In the genomic region with DNA sequence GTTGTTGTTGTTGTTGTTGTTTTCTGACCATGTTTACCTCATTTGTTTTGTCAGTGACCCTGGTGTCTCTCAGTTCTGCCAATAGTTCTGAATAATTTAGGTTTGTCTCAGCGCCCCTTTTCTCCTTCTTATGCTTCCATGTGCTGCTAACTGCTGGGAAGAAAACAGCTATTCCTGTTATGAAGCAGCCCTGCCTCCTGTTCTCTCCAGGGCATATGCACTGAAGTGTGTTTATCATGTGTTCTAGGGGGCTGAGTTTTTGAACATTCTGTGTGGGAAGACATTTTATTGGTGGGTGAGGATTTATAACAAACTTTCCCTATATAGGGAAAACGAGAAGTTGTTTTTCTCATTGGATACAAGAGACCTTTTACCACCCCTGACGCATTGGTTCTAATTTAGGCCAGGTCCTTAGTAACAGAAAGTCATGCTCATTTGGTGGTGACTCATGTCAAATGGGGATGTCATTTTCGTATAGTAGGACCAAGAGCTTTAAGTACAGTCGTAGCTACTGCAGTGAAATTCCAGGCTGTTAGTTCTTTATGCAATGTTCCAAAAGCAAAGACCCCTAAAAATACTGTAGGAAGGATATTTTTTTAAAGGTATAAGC, we compare ENCODE assay signal across 2 cellular contexts.
TF ChIP-seq lines count a peak whose summit lies in the region.

No MANE protein-coding gene starts in this region.

TF ChIP-seq in IMR-90, 13 proteins besides CTCF, POLR2A, EP300 and RAD21:
- TF ChIP-seq CHD1 (IDR thresholded peaks at IDR 0.05; ENCODE audit: low read depth, low read length) = no peak
- TF ChIP-seq, protein P1, sequence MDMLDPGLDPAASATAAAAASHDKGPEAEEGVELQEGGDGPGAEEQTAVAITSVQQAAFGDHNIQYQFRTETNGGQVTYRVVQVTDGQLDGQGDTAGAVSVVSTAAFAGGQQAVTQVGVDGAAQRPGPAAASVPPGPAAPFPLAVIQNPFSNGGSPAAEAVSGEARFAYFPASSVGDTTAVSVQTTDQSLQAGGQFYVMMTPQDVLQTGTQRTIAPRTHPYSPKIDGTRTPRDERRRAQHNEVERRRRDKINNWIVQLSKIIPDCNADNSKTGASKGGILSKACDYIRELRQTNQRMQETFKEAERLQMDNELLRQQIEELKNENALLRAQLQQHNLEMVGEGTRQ (IDR thresholded peaks at IDR 0.05; ENCODE audit: low read depth, low read length) = no peak
- no peak for TF ChIP-seq CEBPB (IDR thresholded peaks at IDR 0.05; ENCODE audit: low read depth, low read length)
- no peak for TF ChIP-seq RCOR1 (IDR thresholded peaks at IDR 0.05; ENCODE audit: insufficient replicate concordance, low read length)
- no peak for TF ChIP-seq FOS (IDR thresholded peaks at IDR 0.05; ENCODE audit: low read depth, low read length)
- no peak for TF ChIP-seq MXI1 (IDR thresholded peaks at IDR 0.05; ENCODE audit: borderline replicate concordance, low read depth, low read length)

TF ChIP-seq in GM12878, 131 proteins besides CTCF, POLR2A, EP300 and RAD21:
- TF ChIP-seq, protein P2, sequence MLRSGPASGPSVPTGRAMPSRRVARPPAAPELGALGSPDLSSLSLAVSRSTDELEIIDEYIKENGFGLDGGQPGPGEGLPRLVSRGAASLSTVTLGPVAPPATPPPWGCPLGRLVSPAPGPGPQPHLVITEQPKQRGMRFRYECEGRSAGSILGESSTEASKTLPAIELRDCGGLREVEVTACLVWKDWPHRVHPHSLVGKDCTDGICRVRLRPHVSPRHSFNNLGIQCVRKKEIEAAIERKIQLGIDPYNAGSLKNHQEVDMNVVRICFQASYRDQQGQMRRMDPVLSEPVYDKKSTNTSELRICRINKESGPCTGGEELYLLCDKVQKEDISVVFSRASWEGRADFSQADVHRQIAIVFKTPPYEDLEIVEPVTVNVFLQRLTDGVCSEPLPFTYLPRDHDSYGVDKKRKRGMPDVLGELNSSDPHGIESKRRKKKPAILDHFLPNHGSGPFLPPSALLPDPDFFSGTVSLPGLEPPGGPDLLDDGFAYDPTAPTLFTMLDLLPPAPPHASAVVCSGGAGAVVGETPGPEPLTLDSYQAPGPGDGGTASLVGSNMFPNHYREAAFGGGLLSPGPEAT (IDR thresholded peaks at IDR 0.05; ENCODE audit: low read depth) = no peak
- TF ChIP-seq ETV6 (conservative IDR thresholded peaks at IDR 0.05 in 1 of 2, IDR thresholded peaks at IDR 0.05 in 1 of 2; ENCODE audit: borderline replicate concordance in 1 of 2, low read depth in 1 of 2) (0 out of 4 replicates have a peak, but pooled peaks of 1 of the 2 experiments have one; percentile 22), ZNF217 (IDR thresholded peaks at IDR 0.05) (no peak)
